ENCODE assay signal across 1 cellular context in genomic region chr3:140941434-140942220, GRCh38.
TF ChIP-seq lines count a peak whose summit lies in the region.

SLC25A36 (plus strand) TSS chr3:140941836; CDS start chr3:140942055, 219 bp downstream.

TF ChIP-seq in K562, 482 proteins besides CTCF, POLR2A, EP300 and RAD21 (continued from another document and continues in another):
- TF ChIP-seq MCM2 (IDR thresholded peaks at IDR 0.05; ENCODE audit: low read depth) (no peak), PTBP1 (IDR thresholded peaks at IDR 0.05; ENCODE audit: low read depth, low read length) (no peak), ZNF668 (CRISPR knock-in tag; IDR thresholded peaks at IDR 0.05) (no peak), CSDE1 (IDR thresholded peaks at IDR 0.05) (peak in 1 of 2 experiments; percentile 76; a peak in 1 of 4 replicates), TGIF2 (CRISPR knock-in tag; IDR thresholded peaks at IDR 0.05) (no peak), SMAD4 (CRISPR knock-in tag; conservative IDR thresholded peaks at IDR 0.05) (peak; percentile 57; the same call in 1 of the 2 replicates), RFX1 (IDR thresholded peaks at IDR 0.05) (no peak), DACH1 (IDR thresholded peaks at IDR 0.05; ENCODE audit: partially characterized antibody) (no peak), ZC3H4 (CRISPR knock-in tag; IDR thresholded peaks at IDR 0.05; ENCODE audit: borderline replicate concordance) (0 out of 2 replicates have a peak, but pooled peaks have one; percentile 7), PHB2 (IDR thresholded peaks at IDR 0.05; ENCODE audit: low read depth) (no peak), TCF7L2 (IDR thresholded peaks at IDR 0.05; ENCODE audit: low read depth, low read length) (no peak), STAT5B (CRISPR knock-in tag; IDR thresholded peaks at IDR 0.05) (no peak), ARID3B (CRISPR knock-in tag; IDR thresholded peaks at IDR 0.05; ENCODE audit: borderline replicate concordance) (no peak), KAT2B (IDR thresholded peaks at IDR 0.05; ENCODE audit: low read depth, low read length) (no peak), TSC22D4 (tag; IDR thresholded peaks at IDR 0.05) (no peak), ZNF644 (tag; IDR thresholded peaks at IDR 0.05; ENCODE audit: low read depth) (no peak), ZNF592 (IDR thresholded peaks at IDR 0.05) (peak; percentile 73), ZNF23 (CRISPR knock-in tag; IDR thresholded peaks at IDR 0.05) (no peak), GTF2B (IDR thresholded peaks at IDR 0.05; ENCODE audit: extremely low read depth, insufficient read length) (no peak), STAT5A (IDR thresholded peaks at IDR 0.05; ENCODE audit: borderline replicate concordance, low read length) (no peak), KLF13 (tag; IDR thresholded peaks at IDR 0.05; ENCODE audit: borderline replicate concordance, low read depth) (no peak), NKRF (IDR thresholded peaks at IDR 0.05; ENCODE audit: borderline replicate concordance) (peak; percentile 59), ASH1L (IDR thresholded peaks at IDR 0.05; ENCODE audit: borderline replicate concordance, low read depth, partially characterized antibody) (peak; percentile 49), VEZF1 (CRISPR knock-in tag; IDR thresholded peaks at IDR 0.05) (peak; percentile 88), CREB3L1 (IDR thresholded peaks at IDR 0.05; ENCODE audit: borderline replicate concordance, low read depth) (peak; percentile 78; the same call in 1 of the 2 replicates), ZNF57 (CRISPR knock-in tag; IDR thresholded peaks at IDR 0.05) (no peak), KHSRP (IDR thresholded peaks at IDR 0.05) (peak; percentile 95), PBX2 (CRISPR knock-in tag; IDR thresholded peaks at IDR 0.05; ENCODE audit: low read depth) (no peak), PBX2 (tag; conservative IDR thresholded peaks at IDR 0.05; ENCODE audit: low read depth) (no peak), TRIM28 (IDR thresholded peaks at IDR 0.05) (no peak), RBM22 (IDR thresholded peaks at IDR 0.05; ENCODE audit: low read depth, low read length, poor library complexity, severe bottlenecking) (no peak), RBM39 (optimal IDR thresholded peaks at IDR 0.05; ENCODE audit: low read depth, low read length) (no peak), DDX20 (tag; IDR thresholded peaks at IDR 0.05; ENCODE audit: low read depth) (no peak), POLR3A (IDR thresholded peaks at IDR 0.05; ENCODE audit: borderline replicate concordance, extremely low read depth, insufficient read depth, insufficient read length) (no peak), NFRKB (IDR thresholded peaks at IDR 0.05; ENCODE audit: low read depth) (no peak), HBP1 (CRISPR knock-in tag; IDR thresholded peaks at IDR 0.05) (no peak), PHB (CRISPR knock-in tag; IDR thresholded peaks at IDR 0.05) (no peak), ZNF354B (CRISPR knock-in tag; IDR thresholded peaks at IDR 0.05) (no peak), PPARD (CRISPR knock-in tag; IDR thresholded peaks at IDR 0.05) (no peak), NELFE (IDR thresholded peaks at IDR 0.05; ENCODE audit: insufficient read depth, insufficient read length) (no peak), SUPT5H (IDR thresholded peaks at IDR 0.05) (peak; percentile 93), CBX3 (IDR thresholded peaks at IDR 0.05; ENCODE audit: borderline replicate concordance in 1 of 2, low read length in 2 of 2) (peak in 1 of 2 experiments; percentile 91; a peak in 1 of 3 replicates), ETV6 (IDR thresholded peaks at IDR 0.05; ENCODE audit: borderline replicate concordance in 1 of 2, low read depth in 2 of 2, low read length in 1 of 2) (no peak), ETV6 (CRISPR knock-in tag; IDR thresholded peaks at IDR 0.05; ENCODE audit: borderline replicate concordance) (peak; percentile 94; the same call in 1 of the 2 replicates), SMAD1 (IDR thresholded peaks at IDR 0.05; ENCODE audit: low read depth, low read length, partially characterized antibody) (peak; percentile 68), FOXJ3 (CRISPR knock-in tag; IDR thresholded peaks at IDR 0.05) (no peak), XRCC5 (IDR thresholded peaks at IDR 0.05; ENCODE audit: low read depth, low read length) (peak; percentile 25; the same call in 1 of the 2 replicates), SRSF9 (IDR thresholded peaks at IDR 0.05; ENCODE audit: borderline replicate concordance, low read depth, low read length) (no peak), FOXP1 (CRISPR knock-in tag; IDR thresholded peaks at IDR 0.05) (peak; percentile 98), SNAPC5 (CRISPR knock-in tag; IDR thresholded peaks at IDR 0.05) (no peak), ZZZ3 (IDR thresholded peaks at IDR 0.05) (no peak), POLR3G (IDR thresholded peaks at IDR 0.05; ENCODE audit: extremely low read depth, insufficient read length, insufficient replicate concordance) (no peak), BACH1 (tag; IDR thresholded peaks at IDR 0.05) (no peak), ZBTB34 (CRISPR knock-in tag; IDR thresholded peaks at IDR 0.05) (no peak), NFXL1 (CRISPR knock-in tag; IDR thresholded peaks at IDR 0.05) (no peak)
